8 cellular contexts compared by ENCODE assay signal in the genomic region with DNA sequence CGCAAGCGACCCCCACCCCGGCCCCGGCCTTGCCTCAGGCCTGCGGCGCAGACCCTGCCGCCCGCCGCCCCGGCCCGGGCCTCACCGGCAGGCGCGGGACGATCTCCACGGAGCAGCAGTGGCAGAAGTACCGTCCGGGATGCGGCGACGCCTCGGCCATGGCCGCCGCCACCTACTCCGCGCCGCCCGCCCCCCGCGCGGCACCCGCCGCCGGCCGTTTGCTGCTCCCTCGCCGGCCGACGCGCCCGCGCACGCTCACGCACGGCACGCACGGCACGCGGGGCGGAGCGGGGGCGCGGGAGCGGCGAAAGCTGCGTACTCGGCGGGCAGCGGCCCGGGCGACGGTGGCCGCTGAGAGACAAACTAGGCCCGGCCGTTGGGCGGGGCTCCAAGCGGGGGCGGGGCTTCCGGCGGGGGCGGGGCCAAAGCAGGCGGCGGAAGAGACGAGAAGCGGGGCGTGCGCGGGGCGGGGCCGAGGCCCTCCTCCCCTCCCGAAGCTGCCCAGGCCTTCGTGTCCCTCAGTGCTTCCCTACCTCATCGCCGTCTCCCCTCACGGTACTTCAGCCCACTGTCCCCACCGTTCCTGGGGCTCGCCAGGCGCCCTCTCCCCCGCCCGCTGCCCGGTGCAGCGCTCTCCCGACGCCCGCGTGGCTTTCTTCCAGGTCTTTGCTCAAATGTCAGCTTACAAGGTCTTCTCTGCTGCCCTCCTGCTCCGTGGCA. TPM values are rescaled to one million over a fixed set of nuclear protein-coding genes. Genes with fewer than 3 reads are reported as not detected.
A peak's percentile ranks its signal among the peaks of the same experiment; 100 is the strongest.
DNase-seq lines count a peak whose midpoint lies in the region; ATAC-seq and TF ChIP-seq lines count a peak whose summit lies in the region.

A gene (minus strand): TSS at position 253 of the 720 bp plus-strand sequence. CDS start 93 bp downstream, at position 160.

- peak within 1 kb of the TSS; percentile 88 for H2AK5ac ChIP-seq in IMR-90 (ENCODE audit: low read depth, low read length)

- peaks cover 14% of the 10 kb centered on the region for H3K4me1 ChIP-seq in IMR-90 (ENCODE audit: control insufficient read depth, insufficient read depth, low read length)
- peaks cover 44% of the 10 kb centered on the region for H3K4me1 ChIP-seq in OCI-LY7 (ENCODE audit: insufficient read depth, low read length, poor library complexity, severe bottlenecking)
- H3K4me1 ChIP-seq in mononuclear cell (ENCODE audit: insufficient read depth, low read length): peaks cover 69% of the 10 kb centered on the region

- TF ChIP-seq CTCF in IMR-90 (conservative IDR thresholded peaks at IDR 0.05; ENCODE audit: low read depth, low read length): no peak
- no peak for TF ChIP-seq CTCF in OCI-LY7 (conservative IDR thresholded peaks at IDR 0.05; ENCODE audit: low read length)
- no peak for TF ChIP-seq CTCF in epithelial cell of esophagus (IDR thresholded peaks at IDR 0.05; ENCODE audit: insufficient read depth, low read depth, low read length, missing control alignments)

- H3K27ac ChIP-seq in IMR-90 (ENCODE audit: insufficient read depth, low read length) (peak within 1 kb of the TSS; percentile 93), OCI-LY7 (ENCODE audit: low read depth, low read length, poor library complexity, severe bottlenecking) (peak within 1 kb of the TSS; percentile 81)

- H4K8ac ChIP-seq in IMR-90 (ENCODE audit: low read depth in 2 of 2, low read length in 2 of 2): peak within 1 kb of the TSS; percentile 82 to 97

- H3K9me3 ChIP-seq in IMR-90 (ENCODE audit: control insufficient read depth, insufficient read depth, low read length) (no peaks in the 10 kb centered on the region), OCI-LY7 (ENCODE audit: low read length) (no peaks in the 10 kb centered on the region), mononuclear cell (ENCODE audit: low read depth, low read length) (no peaks in the 10 kb centered on the region)

- peak within 1 kb of the TSS; percentile 91 for H3K4ac ChIP-seq in IMR-90 (ENCODE audit: low read depth, low read length)

- BruUV-seq in IMR-90 (replicated peaks; lab: Mats Ljungman, UMichigan) (no TSS peak), OCI-LY7 (replicated peaks; lab: Mats Ljungman, UMichigan) (no TSS peak)

- TF ChIP-seq POLR2A in IMR-90 (IDR thresholded peaks at IDR 0.05; ENCODE audit: low read depth, low read length): peak; percentile 71; the same call in 1 of the 2 replicates

- peak within 1 kb of the TSS; percentile 85 for H2BK5ac ChIP-seq in IMR-90 (ENCODE audit: low read depth, low read length, poor library complexity, severe bottlenecking)

- WGBS in IMR-90 (ENCODE audit: extremely low coverage in 2 of 2, insufficient read length in 1 of 2), 2 experiments: 3% methylated on average over 27 of the region's 97 CpGs; no CpG with 5 or more reads in 1 of the 2 experiments

- no peak within 1 kb of the TSS for H2BK20ac ChIP-seq in IMR-90 (ENCODE audit: low read depth, low read length)

- no peaks in the 10 kb centered on the region for H3K9me2 ChIP-seq in OCI-LY7 (ENCODE audit: insufficient read depth, low read length)

- H3K9ac ChIP-seq in IMR-90 (ENCODE audit: low read depth, low read length): peak within 1 kb of the TSS; percentile 91

- ATAC-seq in GM21390 (IDR thresholded peaks at IDR 0.05; ENCODE audit: unreplicated experiment) (peak; percentile 57), IMR-90 (ENCODE audit: low read depth) (peak; percentile 89)

- peak within 1 kb of the TSS; percentile 82 for H3K18ac ChIP-seq in IMR-90 (ENCODE audit: low read depth, low read length)

- peaks cover 53% of the 10 kb centered on the region for H3K79me2 ChIP-seq in OCI-LY7 (ENCODE audit: insufficient read depth, low read depth, low read length)

- H4K20me1 ChIP-seq in IMR-90 (ENCODE audit: insufficient read depth, low read length) (peaks cover 42% of the 10 kb centered on the region), OCI-LY7 (ENCODE audit: insufficient read depth, low read length) (peaks cover 19% of the 10 kb centered on the region)

- dilution Hi-C loops in IMR-90 (cut with HindIII; ENCODE audit: low sequenced_read_pairs, unreplicated experiment): no loop called here

- H3K4me3 ChIP-seq in IMR-90 (ENCODE audit: insufficient read depth, low read depth, low read length): peak within 1 kb of the TSS; percentile 87
- H3K4me3 ChIP-seq in OCI-LY7 (ENCODE audit: low read depth, low read length, poor library complexity, severe bottlenecking): peak within 1 kb of the TSS; percentile 100
- peak within 1 kb of the TSS; percentile 81 for H3K4me3 ChIP-seq in epithelial cell of esophagus (ENCODE audit: low read length)
- H3K4me3 ChIP-seq in mononuclear cell (ENCODE audit: low read length): peak within 1 kb of the TSS; percentile 86

- peak within 1 kb of the TSS; percentile 70 for H4K91ac ChIP-seq in IMR-90 (ENCODE audit: insufficient read depth, low read depth, low read length)

- H2BK15ac ChIP-seq in IMR-90 (ENCODE audit: low read depth, low read length): 0 out of 3 replicates have a peak within 1 kb of the TSS, but pooled peaks have one; percentile 15

- in situ Hi-C loops in IMR-90 (cut with MboI; ENCODE audit: low sequenced_read_pairs): no loop called here

- POLR2A ChIA-PET in IMR-90 (lab: Charles Lee; ENCODE audit: unreplicated experiment) (no interaction called here), OCI-LY7 (lab: Charles Lee) (interaction anchor here (0.9 kb wide), 1 partner anchor 17 kb away, joined by 3 read pairs; no protein-coding TSS in a partner anchor)

- H3K14ac ChIP-seq in IMR-90 (replicated peaks; ENCODE audit: low read depth, low read length): peak within 1 kb of the TSS; percentile 83

- no peaks in the 10 kb centered on the region for H3K27me3 ChIP-seq in IMR-90 (ENCODE audit: control insufficient read depth, insufficient read depth, low read length)
- no peaks in the 10 kb centered on the region for H3K27me3 ChIP-seq in mononuclear cell (ENCODE audit: insufficient read depth, low read length)

- H3K4me2 ChIP-seq in IMR-90 (ENCODE audit: low read depth, low read length) (peak within 1 kb of the TSS; percentile 95), OCI-LY7 (ENCODE audit: low read length) (peak within 1 kb of the TSS; percentile 100)

- H3K9me1 ChIP-seq in IMR-90 (ENCODE audit: insufficient read depth, low read length): no peaks in the 10 kb centered on the region

- H3K23ac ChIP-seq in IMR-90 (ENCODE audit: low read depth, low read length): peak within 1 kb of the TSS; percentile 18; the same call in 1 of the 2 replicates

- intact Hi-C loops in IMR-90 (cut with micrococcal nuclease) (loop anchor here (2.0 to 10.0 kb wide), 4 partner anchors 30 to 249 kb away; a partner anchor contains a TSS), OCI-LY7 (cut with micrococcal nuclease; ENCODE audit: unreplicated experiment) (loop anchor here (2.0 to 5.0 kb wide), 2 partner anchors 91 to 134 kb away; a partner anchor contains a TSS)

- CTCF ChIA-PET in IMR-90 (lab: Yijun Ruan, JAX): no interaction called here
- CTCF ChIA-PET in OCI-LY7 (lab: Charles Lee; ENCODE audit: unreplicated experiment): interaction anchor here (0.6 kb wide), 1 partner anchor 119 kb away, joined by 3 read pairs; no protein-coding TSS in a partner anchor

- H3K36me3 ChIP-seq in IMR-90 (ENCODE audit: control insufficient read depth, insufficient read depth, low read length) (peaks cover 5% of the 10 kb centered on the region; the same call in 1 of the 2 replicates), OCI-LY7 (ENCODE audit: insufficient read depth, low read length) (peaks cover 38% of the 10 kb centered on the region)

- peak within 1 kb of the TSS; percentile 52; the same call in 1 of the 2 replicates for H2BK120ac ChIP-seq in IMR-90 (ENCODE audit: low read depth, low read length)

- DNase-seq in CMK (ENCODE audit: low read depth): peak; percentile 79
- peak; percentile 88 for DNase-seq in IMR-90
- DNase-seq in OCI-LY7 (ENCODE audit: low spot score): peak; percentile 93
- peak; percentile 95 for DNase-seq in activated T-cell treated with anti-CD3 and anti-CD28 coated beads for 24 hours (ENCODE audit: low read depth)
- peak; percentile 93 for DNase-seq in epithelial cell of esophagus (ENCODE audit: low read depth)
- peak; percentile 92 to 95 for DNase-seq in stimulated activated CD8-positive, alpha-beta memory T cell treated with anti-CD3 and anti-CD28 coated beads, Interleukin-2, amount 100 ng/mL, for 48 hours (ENCODE audit: low read depth in 2 of 2)

- TF ChIP-seq RAD21 in IMR-90 (IDR thresholded peaks at IDR 0.05; ENCODE audit: low read length): no peak

- H4K5ac ChIP-seq in IMR-90 (ENCODE audit: low read depth, low read length): peak within 1 kb of the TSS; percentile 98

- H3K79me1 ChIP-seq in IMR-90 (ENCODE audit: low read depth in 1 of 2, low read length in 2 of 2): peaks cover 0 to 35% of the 10 kb centered on the region in 2 experiments; a peak in 2 of 4 replicates

- H2AK9ac ChIP-seq in IMR-90 (replicated peaks; ENCODE audit: low read depth, low read length, poor library complexity): peak within 1 kb of the TSS; percentile 95

- H2AFZ ChIP-seq in IMR-90 (replicated peaks; ENCODE audit: low read length, poor library complexity) (peak within 1 kb of the TSS; percentile 96), OCI-LY7 (ENCODE audit: low read length) (peak within 1 kb of the TSS; percentile 72; the same call in 1 of the 2 replicates)

- peak within 1 kb of the TSS; percentile 48; the same call in 1 of the 2 replicates for H3K56ac ChIP-seq in IMR-90 (ENCODE audit: extremely low read depth, insufficient read depth, low read length)

TF ChIP-seq in IMR-90, 13 proteins besides CTCF, POLR2A, EP300 and RAD21 (continues in another document):
- TF ChIP-seq, protein P1, sequence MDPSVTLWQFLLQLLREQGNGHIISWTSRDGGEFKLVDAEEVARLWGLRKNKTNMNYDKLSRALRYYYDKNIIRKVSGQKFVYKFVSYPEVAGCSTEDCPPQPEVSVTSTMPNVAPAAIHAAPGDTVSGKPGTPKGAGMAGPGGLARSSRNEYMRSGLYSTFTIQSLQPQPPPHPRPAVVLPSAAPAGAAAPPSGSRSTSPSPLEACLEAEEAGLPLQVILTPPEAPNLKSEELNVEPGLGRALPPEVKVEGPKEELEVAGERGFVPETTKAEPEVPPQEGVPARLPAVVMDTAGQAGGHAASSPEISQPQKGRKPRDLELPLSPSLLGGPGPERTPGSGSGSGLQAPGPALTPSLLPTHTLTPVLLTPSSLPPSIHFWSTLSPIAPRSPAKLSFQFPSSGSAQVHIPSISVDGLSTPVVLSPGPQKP (IDR thresholded peaks at IDR 0.05; ENCODE audit: borderline replicate concordance, low read depth, low read length): no peak
- peak; percentile 94 for TF ChIP-seq MAZ (IDR thresholded peaks at IDR 0.05; ENCODE audit: borderline replicate concordance, low read depth, low read length)
- TF ChIP-seq RFX5 (IDR thresholded peaks at IDR 0.05; ENCODE audit: low read depth, low read length): no peak
- peak; percentile 91 for TF ChIP-seq BHLHE40 (IDR thresholded peaks at IDR 0.05; ENCODE audit: low read depth, low read length)
- TF ChIP-seq RCOR1 (IDR thresholded peaks at IDR 0.05; ENCODE audit: insufficient replicate concordance, low read length): no peak

RNA-seq across cellular contexts. Expression of the gene that starts here (rescaled TPM):
- total RNA-seq in IMR-90 (2012; rRNA removed) (7.0 and 8.6 TPM in 2 replicates), OCI-LY7 (2022) (104 and 106 TPM in 2 replicates), mononuclear cell (80.6 TPM)
- 25.8 and 27.4 TPM in 2 replicates for polyA plus RNA-seq in IMR-90 (2012; rRNA removed)
- polyA plus RNA-seq in IMR-90 (2012; cell fraction: cytosol; rRNA removed): 32.5 and 45.6 TPM in 2 replicates
- polyA plus RNA-seq in IMR-90 (2012; cell fraction: nucleus; rRNA removed; ENCODE audit: low replicate concordance): 38.8 and 87.7 TPM in 2 replicates
- total RNA-seq in OCI-LY7 (2014; rRNA removed; shearing (Covaris generic)): 85.8 and 98.6 TPM in 2 replicates

Comparison
In these comparisons a context has a peak if more than half of its experiments do, and no peak if none do; other contexts are left out.
1. Peak in every context shown above with its lines: DNase-seq, ATAC-seq, H3K4me3 ChIP-seq and H3K27ac ChIP-seq.